15 cellular contexts compared by ENCODE assay signal in genomic region chr4:40300371-40301162, GRCh38. TPM values are rescaled to one million over a fixed set of nuclear protein-coding genes. Genes with fewer than 3 reads are reported as not detected.
DNase-seq lines count a peak whose midpoint lies in the region; ATAC-seq, FAIRE-seq and TF ChIP-seq lines count a peak whose summit lies in the region.
"Had no signal": no experiment of that assay in that cellular context is flagged by ENCODE, and none has a peak within 500 bp of the region (broad histone marks: within the 10 kb centered on the region; RNA-seq: fewer than 3 reads in every experiment).

No MANE protein-coding gene starts in this region.

- TF ChIP-seq CTCF in HepG2 (CRISPR knock-in tag; IDR thresholded peaks at IDR 0.05), result no peak
- no peak for TF ChIP-seq CTCF in glutamatergic neuron (IDR thresholded peaks at IDR 0.05; ENCODE audit: partially characterized antibody, unreplicated experiment)

- H3K36me3 Mint-ChIP-seq in activated T-cell treated with anti-CD3 and anti-CD28 coated beads, Interleukin-2, amount 50 U/mL, for 4 hours (ENCODE audit: insufficient read depth), result peaks cover 2% of the 10 kb centered on the region
- H3K36me3 Mint-ChIP-seq in activated naive CD8-positive, alpha-beta T cell, result peaks cover 10% of the 10 kb centered on the region
- peaks cover 2 to 7% of the 10 kb centered on the region in 2 donors for H3K36me3 Mint-ChIP-seq in stimulated activated naive B cell treated with anti-CD40 and anti-IgM and Interleukin-4, amounts not matched to agents 10 μg/mL and 1 μg/mL and 100 μg/mL, for 72 hours
- peaks cover 4% of the 10 kb centered on the region for H3K36me3 Mint-ChIP-seq in glutamatergic neuron (ENCODE audit: unreplicated experiment)

- H3K4me1 ChIP-seq in HepG2 (ENCODE audit: insufficient read depth, low read length), result no peaks in the 10 kb centered on the region
- H3K4me1 ChIP-seq: left ventricle myocardium inferior, vagina had no signal

- BruUV-seq in HepG2 (replicated peaks; lab: Mats Ljungman, UMichigan), result no TSS peak

- CTCF ChIA-PET in HepG2 (lab: Yijun Ruan, JAX; ENCODE audit: low intra/inter-chr PET ratio, low total read pairs), result no interaction called here

- DNase-seq in activated T-cell treated with anti-CD3 and anti-CD28 coated beads, Interleukin-2, amount 50 U/mL, for 4 hours, result no peak
- no peak for DNase-seq in activated T-cell treated with anti-CD3 and anti-CD28 coated beads, Interleukin-2, amount 50 U/mL, for 48 hours
- DNase-seq in NAMALWA (ENCODE audit: low spot score) (peak; percentile 58), HepG2 (ENCODE audit: low spot score) (no peak), UCSD-AML1 (lab: John Stamatoyannopoulos, UW; ENCODE audit: unreplicated experiment) (no peak), glutamatergic neuron (no peak)
- no peak for DNase-seq in stimulated activated naive B cell treated with anti-CD40 and anti-IgM and Interleukin-4, amounts not matched to agents 10 μg/mL and 1 μg/mL and 100 μg/mL, for 72 hours
- DNase-seq: foreskin melanocyte, left ventricle myocardium inferior had no signal

- H3K79me2 ChIP-seq in HepG2 (ENCODE audit: insufficient read depth, low read length), result no peaks in the 10 kb centered on the region

- H3K9me3 ChIP-seq in HepG2 (ENCODE audit: low read length), result peaks cover 2% of the 10 kb centered on the region; the same call in 1 of the 2 replicates
- H3K9me3 ChIP-seq: vagina had no signal

- no peaks in the 10 kb centered on the region for H4K20me1 ChIP-seq in HepG2 (ENCODE audit: insufficient read depth, low read length)

- TF ChIP-seq RAD21 in HepG2 (CRISPR knock-in tag; IDR thresholded peaks at IDR 0.05), result no peak

- no peaks in the 10 kb centered on the region for H3K27me3 Mint-ChIP-seq in activated T-cell treated with anti-CD3 and anti-CD28 coated beads, Interleukin-2, amount 50 U/mL, for 4 hours (ENCODE audit: low read depth)
- no peaks in the 10 kb centered on the region for H3K27me3 Mint-ChIP-seq in activated naive CD8-positive, alpha-beta T cell
- no peaks in the 10 kb centered on the region for H3K27me3 Mint-ChIP-seq in stimulated activated naive B cell treated with anti-CD40 and anti-IgM and Interleukin-4, amounts not matched to agents 10 μg/mL and 1 μg/mL and 100 μg/mL, for 72 hours
- peaks cover 6% of the 10 kb centered on the region for H3K27me3 Mint-ChIP-seq in glutamatergic neuron (ENCODE audit: unreplicated experiment)

- H3K36me3 ChIP-seq in HepG2 (replicated peaks in 1 of 2; ENCODE audit: control insufficient read depth in 1 of 2, insufficient read depth in 2 of 2, low read length in 2 of 2), result no peaks in the 10 kb centered on the region
- H3K36me3 ChIP-seq: left ventricle myocardium inferior, vagina had no signal

- H3K4me3 ChIP-seq in HepG2 (replicated peaks in 1 of 3; ENCODE audit: insufficient read depth in 1 of 3, low read depth in 2 of 3, low read length in 3 of 3), result no peak overlapping the region
- H3K4me3 ChIP-seq: left ventricle myocardium inferior, skin epidermis, vagina had no signal

- H3K4me1 Mint-ChIP-seq in activated T-cell treated with anti-CD3 and anti-CD28 coated beads, Interleukin-2, amount 50 U/mL, for 4 hours (ENCODE audit: low read depth), result peaks cover 73% of the 10 kb centered on the region
- H3K4me1 Mint-ChIP-seq in activated naive CD8-positive, alpha-beta T cell (ENCODE audit: low read depth), result peaks cover 79% of the 10 kb centered on the region
- H3K4me1 Mint-ChIP-seq in stimulated activated naive B cell treated with anti-CD40 and anti-IgM and Interleukin-4, amounts not matched to agents 10 μg/mL and 1 μg/mL and 100 μg/mL, for 72 hours, result peaks cover 42 to 67% of the 10 kb centered on the region in 2 donors
- no peaks in the 10 kb centered on the region for H3K4me1 Mint-ChIP-seq in glutamatergic neuron (ENCODE audit: low read depth, unreplicated experiment)

- H3K27ac ChIP-seq in HepG2 (ENCODE audit: extremely low read length, insufficient read depth, low read length), result no peak overlapping the region
- H3K27ac ChIP-seq: left ventricle myocardium inferior, vagina had no signal

- ATAC-seq in activated T-cell treated with anti-CD3 and anti-CD28 coated beads, Interleukin-2, amount 50 U/mL, for 4 hours, result no peak
- no peak for ATAC-seq in stimulated activated naive B cell treated with anti-CD40 and anti-IgM and Interleukin-4, amounts not matched to agents 10 μg/mL and 1 μg/mL and 100 μg/mL, for 72 hours (replicated peaks)
- no peak for ATAC-seq in HepG2

- H2AFZ ChIP-seq in HepG2 (ENCODE audit: low read length), result no peak overlapping the region

- H3K27ac Mint-ChIP-seq in activated naive CD8-positive, alpha-beta T cell, result peak overlapping the region; percentile 99
- peak overlapping the region; percentile 73 for H3K27ac Mint-ChIP-seq in stimulated activated naive B cell treated with anti-CD40 and anti-IgM and Interleukin-4, amounts not matched to agents 10 μg/mL and 1 μg/mL and 100 μg/mL, for 72 hours
- no peak overlapping the region for H3K27ac Mint-ChIP-seq in glutamatergic neuron (ENCODE audit: unreplicated experiment)

- intact Hi-C loops in HepG2 (cut with micrococcal nuclease; ENCODE audit: unreplicated experiment), result no loop called here

- no peak overlapping the region for H3K9ac ChIP-seq in HepG2 (ENCODE audit: insufficient read depth, low read depth, low read length)

- no peak for FAIRE-seq in HepG2 (lab: Jason Lieb, UNC)

- no peak overlapping the region for H3K4me2 ChIP-seq in HepG2 (ENCODE audit: low read depth, low read length)

- peak overlapping the region; percentile 24 for H3K4me3 Mint-ChIP-seq in activated T-cell treated with anti-CD3 and anti-CD28 coated beads, Interleukin-2, amount 50 U/mL, for 4 hours
- H3K4me3 Mint-ChIP-seq in activated naive CD8-positive, alpha-beta T cell, result peak overlapping the region; percentile 57
- H3K4me3 Mint-ChIP-seq in stimulated activated naive B cell treated with anti-CD40 and anti-IgM and Interleukin-4, amounts not matched to agents 10 μg/mL and 1 μg/mL and 100 μg/mL, for 72 hours, result peak overlapping the region in 1 of 2 donors; percentile 30
- H3K4me3 Mint-ChIP-seq in glutamatergic neuron (ENCODE audit: unreplicated experiment), result no peak overlapping the region

- H3K27me3 ChIP-seq in HepG2 (ENCODE audit: control insufficient read depth in 1 of 2, insufficient read depth in 2 of 2, low read length in 2 of 2), result no peaks in the 10 kb centered on the region
- H3K27me3 ChIP-seq: vagina had no signal

- POLR2A ChIA-PET in HepG2 (lab: Yijun Ruan, JAX), result no interaction called here

- no peak for TF ChIP-seq POLR2A in HepG2 (IDR thresholded peaks at IDR 0.05; ENCODE audit: insufficient read depth in 1 of 2, low read depth in 2 of 2, low read length in 2 of 2)

- peaks cover 4% of the 10 kb centered on the region for H3K9me3 Mint-ChIP-seq in activated T-cell treated with anti-CD3 and anti-CD28 coated beads, Interleukin-2, amount 50 U/mL, for 4 hours
- H3K9me3 Mint-ChIP-seq in activated naive CD8-positive, alpha-beta T cell (ENCODE audit: low read depth), result peaks cover 4% of the 10 kb centered on the region
- H3K9me3 Mint-ChIP-seq in stimulated activated naive B cell treated with anti-CD40 and anti-IgM and Interleukin-4, amounts not matched to agents 10 μg/mL and 1 μg/mL and 100 μg/mL, for 72 hours, result peaks cover 9 to 12% of the 10 kb centered on the region in 2 donors
- H3K9me3 Mint-ChIP-seq in glutamatergic neuron (ENCODE audit: unreplicated experiment), result peaks cover 2% of the 10 kb centered on the region

- WGBS in HepG2 (ENCODE audit: low lambda C conversion rate), result 57% methylated on average over 9 of the region's 9 CpGs

- TF ChIP-seq EP300 in HepG2 (IDR thresholded peaks at IDR 0.05; ENCODE audit: low read depth in 2 of 2, low read length in 2 of 2) (no peak), HepG2 (CRISPR knock-in tag; IDR thresholded peaks at IDR 0.05; ENCODE audit: borderline replicate concordance) (no peak)

- in situ Hi-C loops in HepG2 (cut with HindIII; ENCODE audit: extremely low pct_ligation_motif_present, low pct_unique_long_range_greater_than_20kb), result no loop called here

TF ChIP-seq in HepG2, 621 proteins besides CTCF, POLR2A, EP300 and RAD21 (continues in another document):
- TF ChIP-seq DR1 (CRISPR knock-in tag; IDR thresholded peaks at IDR 0.05) (no peak), SMARCC2 (IDR thresholded peaks at IDR 0.05) (no peak), GATAD1 (CRISPR knock-in tag; IDR thresholded peaks at IDR 0.05) (no peak), HES4 (CRISPR knock-in tag; IDR thresholded peaks at IDR 0.05; ENCODE audit: borderline replicate concordance) (no peak), FOXP1 (IDR thresholded peaks at IDR 0.05) (no peak), FOXP1 (CRISPR knock-in tag; IDR thresholded peaks at IDR 0.05) (no peak)

RNA-seq across cellular contexts. Expression of gene CHRNA9, which starts 34.6 kb away (rescaled TPM):
- total RNA-seq in activated T-cell treated with anti-CD3 and anti-CD28 coated beads, Interleukin-2, amount 50 U/mL, for 4 hours, result not detected
- not detected in 2 replicates for total RNA-seq in HepG2 (2016; rRNA removed; fragmentation: Illumina TruSeq; extraction: Trizol)
- total RNA-seq in HepG2 (2016; cell fraction: cytosol; rRNA removed; fragmentation: Illumina TruSeq; extraction: Trizol; ENCODE audit: low read depth), result not detected in 2 replicates
- not detected in 2 replicates for total RNA-seq in HepG2 (2016; cell fraction: insoluble cytoplasmic fraction; rRNA removed; fragmentation: Illumina TruSeq; extraction: Trizol)
- not detected in 2 replicates for total RNA-seq in HepG2 (2016; cell fraction: membrane; rRNA removed; fragmentation: Illumina TruSeq; extraction: Trizol)
- total RNA-seq in HepG2 (2016; cell fraction: nucleus; rRNA removed; fragmentation: Illumina TruSeq; extraction: Trizol), result not detected in 2 replicates
- polyA plus RNA-seq in HepG2 (2011; rRNA removed), result not detected in 2 replicates
- polyA plus RNA-seq in HepG2 (2011; cell fraction: cytosol; rRNA removed), result not detected in 2 replicates
- polyA plus RNA-seq in HepG2 (2011; cell fraction: nucleus; rRNA removed), result not detected in 2 replicates
- not detected in 2 replicates for polyA plus RNA-seq in HepG2 (2012)
- polyA plus RNA-seq in HepG2 (2016; cell fraction: cytosol; fragmentation: Illumina TruSeq; extraction: Trizol; ENCODE audit: low read depth), result not detected in 2 replicates
- not detected in 2 replicates for polyA plus RNA-seq in HepG2 (2016; cell fraction: insoluble cytoplasmic fraction; fragmentation: Illumina TruSeq; extraction: Trizol; ENCODE audit: low read depth)
- not detected in 2 replicates for polyA plus RNA-seq in HepG2 (2016; cell fraction: membrane; fragmentation: Illumina TruSeq; extraction: Trizol; ENCODE audit: low read depth)
- polyA plus RNA-seq in HepG2 (2016; cell fraction: nucleus; fragmentation: Illumina TruSeq; extraction: Trizol; ENCODE audit: insufficient read depth, low read depth), result not detected in 2 replicates
- 81.4 TPM in 1 of 2 replicates, not detected in the other for polyA minus RNA-seq in HepG2 (2011; rRNA and poly(A)+ RNA removed; ENCODE audit: low replicate concordance)
- 0.35 TPM in 1 of 2 replicates, not detected in the other for polyA minus RNA-seq in HepG2 (2011; cell fraction: cytosol; rRNA and poly(A)+ RNA removed)
- polyA minus RNA-seq in HepG2 (2011; cell fraction: nucleus; rRNA and poly(A)+ RNA removed), result not detected in 2 replicates
- total RNA-seq in glutamatergic neuron (ENCODE audit: unreplicated experiment), result not detected
- total RNA-seq: chondrocyte, left ventricle myocardium inferior, NCI-H460, posterior vena cava, vagina had no signal
